ENCODE assay signal across 20 cellular contexts in the genomic region with DNA sequence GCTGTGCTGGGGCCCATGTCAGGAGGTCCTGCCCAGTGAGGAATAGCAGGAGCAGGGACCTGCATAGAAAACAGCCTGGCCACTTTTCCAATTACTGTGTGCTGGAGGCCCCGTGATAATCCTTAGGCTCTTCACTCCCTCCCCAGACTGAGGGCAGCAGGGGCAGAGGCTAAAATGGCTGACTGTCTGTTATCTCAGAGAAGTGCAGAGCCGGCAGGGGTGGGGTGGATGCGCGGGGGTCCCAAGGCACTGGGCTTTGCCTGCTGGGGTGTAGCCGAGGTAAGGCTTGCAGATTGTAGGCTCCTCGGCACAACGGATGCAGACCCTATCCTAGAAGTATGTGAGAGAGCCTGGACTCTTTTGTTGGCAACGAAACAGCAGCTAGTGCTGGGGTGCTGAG.
A peak's percentile ranks its signal among the peaks of the same experiment; 100 is the strongest.
DNase-seq lines count a peak whose midpoint lies in the region; ATAC-seq, FAIRE-seq and TF ChIP-seq lines count a peak whose summit lies in the region.
"Had no signal": no experiment of that assay in that cellular context is flagged by ENCODE, and none has a peak within 500 bp of the region (broad histone marks: within the 10 kb centered on the region; RNA-seq: fewer than 3 reads in every experiment).

No MANE protein-coding gene starts in this region.

- H3K9me3 Mint-ChIP-seq in GM23338 = no peaks in the 10 kb centered on the region
- peaks cover 13 to 16% of the 10 kb centered on the region in 2 donors for H3K9me3 Mint-ChIP-seq in activated T-cell treated with anti-CD3 and anti-CD28 coated beads, Interleukin-2, amount 50 U/mL, for 72 hours

- no peak overlapping the region for H3K4me3 Mint-ChIP-seq in GM23338
- no peak overlapping the region for H3K4me3 Mint-ChIP-seq in activated T-cell treated with anti-CD3 and anti-CD28 coated beads, Interleukin-2, amount 50 U/mL, for 72 hours
- H3K4me3 Mint-ChIP-seq: CD8-positive, alpha-beta T cell; IgD-negative memory B cell had no signal

- no peak for FAIRE-seq in kidney (lab: Jason Lieb, UNC)
- FAIRE-seq: GM12891, GM18507, HepG2 had no signal

- H3K27me3 ChIP-seq in GM23338 (ENCODE audit: insufficient read depth) = no peaks in the 10 kb centered on the region
- H3K27me3 ChIP-seq in sigmoid colon = no peaks in the 10 kb centered on the region
- H3K27me3 ChIP-seq in aorta (ENCODE audit: control insufficient read depth in 1 of 2, insufficient read depth in 2 of 2, low read length in 1 of 2) = no peaks in the 10 kb centered on the region
- H3K27me3 ChIP-seq: BLaER1 treated with 17β-estradiol and CSF1 and Interleukin-3, amounts not matched to agents 10 nM and 100 nM had no signal

- H3K27ac Mint-ChIP-seq in GM23338 = no peak overlapping the region
- no peak overlapping the region for H3K27ac Mint-ChIP-seq in activated T-cell treated with anti-CD3 and anti-CD28 coated beads, Interleukin-2, amount 50 U/mL, for 72 hours
- H3K27ac Mint-ChIP-seq: CD8-positive, alpha-beta T cell; IgD-negative memory B cell had no signal

- no peaks in the 10 kb centered on the region for H3K9me2 ChIP-seq in GM23338 (ENCODE audit: insufficient read depth)

- DNase-seq in GM23338 (ENCODE audit: low spot score) (peak; percentile 5), kidney (peak; percentile 39), sigmoid colon (peak; percentile 60), aorta (no peak), DMS 273 (lab: John Stamatoyannopoulos, UW; ENCODE audit: unreplicated experiment) (no peak)
- DNase-seq in activated T-cell treated with anti-CD3 and anti-CD28 coated beads, Interleukin-2, amount 50 U/mL, for 72 hours = no peak
- DNase-seq: 8988T; Calu3; CD8-positive, alpha-beta T cell; DMS 273 treated with DMSO at 0.1 percent for 48 hours; DMS53; DND-41; EL had no signal

- H3K79me2 ChIP-seq in GM23338 (replicated peaks; ENCODE audit: insufficient read depth) = no peaks in the 10 kb centered on the region

- peak overlapping the region; percentile 64 for H2AFZ ChIP-seq in GM23338

- H3K27me3 Mint-ChIP-seq in GM23338 (ENCODE audit: insufficient read depth, low read depth, poor library complexity) = no peaks in the 10 kb centered on the region
- no peaks in the 10 kb centered on the region for H3K27me3 Mint-ChIP-seq in activated T-cell treated with anti-CD3 and anti-CD28 coated beads, Interleukin-2, amount 50 U/mL, for 72 hours (ENCODE audit: low read depth)
- H3K27me3 Mint-ChIP-seq: IgD-negative memory B cell had no signal

- no peak overlapping the region for H3K4me2 ChIP-seq in GM23338
- H3K4me2 ChIP-seq: BLaER1 treated with 17β-estradiol and CSF1 and Interleukin-3, amounts not matched to agents 10 nM and 100 nM had no signal

- H3K4me1 ChIP-seq in GM23338 (ENCODE audit: insufficient read depth) (no peaks in the 10 kb centered on the region), kidney (ENCODE audit: control insufficient read depth in 1 of 2, insufficient read depth in 1 of 2, low read depth in 1 of 2, low read length in 2 of 2) (no peaks in the 10 kb centered on the region), sigmoid colon (no peaks in the 10 kb centered on the region), aorta (ENCODE audit: control insufficient read depth in 1 of 2, insufficient read depth in 2 of 2, low read length in 2 of 2) (no peaks in the 10 kb centered on the region)
- H3K4me1 ChIP-seq: BLaER1 treated with 17β-estradiol and CSF1 and Interleukin-3, amounts not matched to agents 10 nM and 100 nM; HAP-1 had no signal

- H3K27ac ChIP-seq in GM23338 (ENCODE audit: low read depth) (no peak overlapping the region), kidney (ENCODE audit: low read depth in 2 of 2, low read length in 2 of 2) (no peak overlapping the region), sigmoid colon (no peak overlapping the region), aorta (ENCODE audit: low read depth in 1 of 2, low read length in 2 of 2) (no peak overlapping the region)
- H3K27ac ChIP-seq: BLaER1 treated with 17β-estradiol and CSF1 and Interleukin-3, amounts not matched to agents 10 nM and 100 nM had no signal

- intact Hi-C loops in kidney (cut with DNase I) = no loop called here
- intact Hi-C loops in sigmoid colon (cut with DNase I) = no loop called here
- intact Hi-C loops in aorta (cut with DNase I) = no loop called here

- no peaks in the 10 kb centered on the region for H3K36me3 ChIP-seq in GM23338 (ENCODE audit: insufficient read depth)
- no peaks in the 10 kb centered on the region for H3K36me3 ChIP-seq in kidney (ENCODE audit: control insufficient read depth in 1 of 2, insufficient read depth in 2 of 2, low read length in 2 of 2)
- H3K36me3 ChIP-seq in sigmoid colon = no peaks in the 10 kb centered on the region
- H3K36me3 ChIP-seq in aorta (ENCODE audit: control insufficient read depth in 1 of 2, insufficient read depth in 2 of 2, low read length in 1 of 2) = no peaks in the 10 kb centered on the region
- H3K36me3 ChIP-seq: BLaER1 treated with 17β-estradiol and CSF1 and Interleukin-3, amounts not matched to agents 10 nM and 100 nM; HAP-1 had no signal

- H3K9ac ChIP-seq in kidney (ENCODE audit: low read length in 2 of 2) = no peak overlapping the region
- H3K9ac ChIP-seq: BLaER1 treated with 17β-estradiol and CSF1 and Interleukin-3, amounts not matched to agents 10 nM and 100 nM had no signal

- no peak for TF ChIP-seq EP300 in sigmoid colon (IDR thresholded peaks at IDR 0.05)

- H3K36me3 Mint-ChIP-seq in GM23338 (ENCODE audit: low read depth) = no peaks in the 10 kb centered on the region
- peaks cover 0 to 3% of the 10 kb centered on the region in 2 donors for H3K36me3 Mint-ChIP-seq in activated T-cell treated with anti-CD3 and anti-CD28 coated beads, Interleukin-2, amount 50 U/mL, for 72 hours (ENCODE audit: insufficient read depth in 2 of 2)
- H3K36me3 Mint-ChIP-seq: CD8-positive, alpha-beta T cell; IgD-negative memory B cell had no signal

- ATAC-seq in GM23338 (no peak), aorta (ENCODE audit: low FRiP score) (peak; percentile 33), GM19467 (IDR thresholded peaks at IDR 0.05; ENCODE audit: unreplicated experiment) (no peak)
- no peak for ATAC-seq in activated T-cell treated with anti-CD3 and anti-CD28 coated beads, Interleukin-2, amount 50 U/mL, for 72 hours (replicated peaks in 1 of 2)
- ATAC-seq: CD8-positive, alpha-beta T cell; HepG2 had no signal

- TF ChIP-seq POLR2A in sigmoid colon (IDR thresholded peaks at IDR 0.05) = no peak

- H3F3A ChIP-seq in GM23338 (replicated peaks; ENCODE audit: low read depth) = no peaks in the 10 kb centered on the region

- WGBS in sigmoid colon, 2 donors = 83 to 89% methylated on average over 8 of the region's 8 CpGs
- 84% methylated on average over 8 of the region's 8 CpGs for WGBS in aorta, 2 donors

- no peak for TF ChIP-seq CTCF in GM23338 (conservative IDR thresholded peaks at IDR 0.05; ENCODE audit: low read depth in 2 of 2)
- no peak for TF ChIP-seq CTCF in kidney (IDR thresholded peaks at IDR 0.05; ENCODE audit: borderline replicate concordance, extremely low read depth, insufficient read depth)
- TF ChIP-seq CTCF in sigmoid colon (IDR thresholded peaks at IDR 0.05) = no peak

- no peaks in the 10 kb centered on the region; the same call in 2 of the 3 replicates for H3K4me1 Mint-ChIP-seq in GM23338
- no peaks in the 10 kb centered on the region for H3K4me1 Mint-ChIP-seq in activated T-cell treated with anti-CD3 and anti-CD28 coated beads, Interleukin-2, amount 50 U/mL, for 72 hours (ENCODE audit: low read depth)
- H3K4me1 Mint-ChIP-seq: IgD-negative memory B cell had no signal

- H3K4me3 ChIP-seq in GM23338 = no peak overlapping the region
- H3K4me3 ChIP-seq in kidney (ENCODE audit: low read length in 2 of 2) = no peak overlapping the region
- no peak overlapping the region for H3K4me3 ChIP-seq in sigmoid colon
- no peak overlapping the region for H3K4me3 ChIP-seq in aorta (ENCODE audit: low read length in 2 of 2)
- H3K4me3 ChIP-seq: BLaER1 treated with 17β-estradiol and CSF1 and Interleukin-3, amounts not matched to agents 10 nM and 100 nM; HAP-1 had no signal

- no peaks in the 10 kb centered on the region for H4K20me1 ChIP-seq in GM23338 (replicated peaks; ENCODE audit: insufficient read depth)
- H4K20me1 ChIP-seq: BLaER1 treated with 17β-estradiol and CSF1 and Interleukin-3, amounts not matched to agents 10 nM and 100 nM had no signal

- H3K9me3 ChIP-seq in kidney (ENCODE audit: control insufficient read depth in 1 of 2, low read length in 2 of 2) (no peaks in the 10 kb centered on the region), sigmoid colon (peaks cover 0 to 6% (median 0%) of the 10 kb centered on the region in 4 donors), aorta (ENCODE audit: control insufficient read depth, low read length) (peaks cover 3% of the 10 kb centered on the region)
- H3K9me3 ChIP-seq: BLaER1 treated with 17β-estradiol and CSF1 and Interleukin-3, amounts not matched to agents 10 nM and 100 nM had no signal

TF ChIP-seq in GM23338, 12 proteins besides CTCF, POLR2A, EP300 and RAD21 (continues in another document):
- TF ChIP-seq, protein P1, sequence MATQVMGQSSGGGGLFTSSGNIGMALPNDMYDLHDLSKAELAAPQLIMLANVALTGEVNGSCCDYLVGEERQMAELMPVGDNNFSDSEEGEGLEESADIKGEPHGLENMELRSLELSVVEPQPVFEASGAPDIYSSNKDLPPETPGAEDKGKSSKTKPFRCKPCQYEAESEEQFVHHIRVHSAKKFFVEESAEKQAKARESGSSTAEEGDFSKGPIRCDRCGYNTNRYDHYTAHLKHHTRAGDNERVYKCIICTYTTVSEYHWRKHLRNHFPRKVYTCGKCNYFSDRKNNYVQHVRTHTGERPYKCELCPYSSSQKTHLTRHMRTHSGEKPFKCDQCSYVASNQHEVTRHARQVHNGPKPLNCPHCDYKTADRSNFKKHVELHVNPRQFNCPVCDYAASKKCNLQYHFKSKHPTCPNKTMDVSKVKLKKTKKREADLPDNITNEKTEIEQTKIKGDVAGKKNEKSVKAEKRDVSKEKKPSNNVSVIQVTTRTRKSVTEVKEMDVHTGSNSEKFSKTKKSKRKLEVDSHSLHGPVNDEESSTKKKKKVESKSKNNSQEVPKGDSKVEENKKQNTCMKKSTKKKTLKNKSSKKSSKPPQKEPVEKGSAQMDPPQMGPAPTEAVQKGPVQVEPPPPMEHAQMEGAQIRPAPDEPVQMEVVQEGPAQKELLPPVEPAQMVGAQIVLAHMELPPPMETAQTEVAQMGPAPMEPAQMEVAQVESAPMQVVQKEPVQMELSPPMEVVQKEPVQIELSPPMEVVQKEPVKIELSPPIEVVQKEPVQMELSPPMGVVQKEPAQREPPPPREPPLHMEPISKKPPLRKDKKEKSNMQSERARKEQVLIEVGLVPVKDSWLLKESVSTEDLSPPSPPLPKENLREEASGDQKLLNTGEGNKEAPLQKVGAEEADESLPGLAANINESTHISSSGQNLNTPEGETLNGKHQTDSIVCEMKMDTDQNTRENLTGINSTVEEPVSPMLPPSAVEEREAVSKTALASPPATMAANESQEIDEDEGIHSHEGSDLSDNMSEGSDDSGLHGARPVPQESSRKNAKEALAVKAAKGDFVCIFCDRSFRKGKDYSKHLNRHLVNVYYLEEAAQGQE (IDR thresholded peaks at IDR 0.05; ENCODE audit: unreplicated experiment) = no peak
- no peak for TF ChIP-seq ZNF114 (CRISPR knock-in tag; IDR thresholded peaks at IDR 0.05)

Comparison
In these comparisons a context has a peak if more than half of its experiments do, and no peak if none do; other contexts are left out.
1. DNase-seq: peak in GM23338 (single experiment), kidney (single experiment) and sigmoid colon (single experiment); none in aorta (0 of 2), activated T-cell treated with anti-CD3 and anti-CD28 coated beads, Interleukin-2, amount 50 U/mL, for 72 hours (0 of 2) and DMS 273 (single experiment).